ENCODE assay signal across 1 cellular context in the genomic region with DNA sequence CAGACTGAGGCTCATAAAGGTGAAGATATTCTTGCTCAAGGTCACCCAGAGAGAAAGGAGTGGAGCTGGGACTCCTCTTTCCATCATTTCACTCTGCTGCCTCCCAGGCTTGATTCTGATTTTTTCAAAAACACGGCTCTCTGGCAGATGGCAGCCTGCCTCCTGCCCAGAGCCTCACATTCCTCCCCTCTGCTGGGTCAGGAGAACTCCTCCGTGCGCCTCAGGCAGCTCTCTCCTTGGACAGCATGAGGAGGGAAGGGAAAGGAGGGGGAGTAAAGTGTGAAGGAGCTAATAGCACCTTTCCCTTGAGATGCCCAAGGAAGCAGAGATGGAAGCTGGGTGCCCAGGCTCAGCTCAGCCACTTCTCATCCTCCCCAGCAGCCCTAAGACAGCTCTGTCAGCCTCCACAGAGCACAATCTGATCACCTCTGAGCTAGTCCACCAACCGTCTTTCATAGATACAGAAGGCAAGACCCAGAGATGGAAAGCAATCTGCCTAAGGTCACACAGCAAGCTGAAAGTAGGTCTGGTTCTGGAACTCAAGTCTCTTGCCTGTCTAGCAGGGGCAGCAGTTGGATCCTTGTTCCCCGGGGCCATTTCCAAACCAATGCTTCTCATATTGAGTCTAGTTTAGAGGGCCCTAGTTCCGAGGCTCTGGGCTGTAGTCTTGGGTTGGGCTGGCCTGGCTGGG.
TF ChIP-seq lines count a peak whose summit lies in the region.

No MANE protein-coding gene starts in this region.

TF ChIP-seq in HepG2, 621 proteins besides CTCF, POLR2A, EP300 and RAD21:
- TF ChIP-seq JUN (CRISPR knock-in tag; IDR thresholded peaks at IDR 0.05), result no peak
- TF ChIP-seq ZNF768 (CRISPR knock-in tag; IDR thresholded peaks at IDR 0.05), result peak; percentile 65; the same call in 1 of the 2 replicates
